Comparison of ENCODE assay signal across 32 cellular contexts in the genomic region with DNA sequence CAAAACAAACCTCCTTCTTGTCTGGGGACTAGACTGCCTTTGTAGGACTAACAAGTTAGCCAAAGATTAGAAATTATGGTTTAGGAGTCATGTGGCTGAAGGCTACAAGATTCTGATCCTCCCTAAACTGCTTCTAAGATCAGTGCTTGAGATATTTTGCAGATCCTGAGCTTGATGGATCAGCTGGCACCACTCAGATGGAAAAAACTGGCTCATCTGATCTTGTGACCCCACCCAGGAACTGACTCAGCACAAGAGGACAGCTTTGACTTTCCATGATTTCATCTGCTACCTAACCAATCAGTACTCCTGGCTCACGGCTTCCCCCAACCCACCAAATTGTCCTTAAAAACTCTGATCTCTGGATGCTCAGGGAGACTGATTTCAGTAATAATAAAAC.
"Had no signal": no experiment of that assay in that cellular context is flagged by ENCODE, and none has a peak within 500 bp of the region (broad histone marks: within the 10 kb centered on the region; RNA-seq: fewer than 3 reads in every experiment).

No MANE protein-coding gene starts in this region.

- H3K27ac ChIP-seq: ascending aorta, breast epithelium, KMS-11, PC-9, WERI-Rb-1 had no signal

- H3K36me3 ChIP-seq: ascending aorta, breast epithelium, WERI-Rb-1 had no signal

- H3K27me3 ChIP-seq: ascending aorta, breast epithelium had no signal

- DNase-seq: activated CD4-positive, alpha-beta T cell treated with anti-CD3 and anti-CD28 coated beads for 1 hour; activated CD4-positive, alpha-beta T cell treated with anti-CD3 and anti-CD28 coated beads for 48 hours; activated CD4-positive, alpha-beta T cell treated with anti-CD3 and anti-CD28 coated beads, Interleukin-2, amount 50 U/mL, for 4 hours; activated CD4-positive, CD25-positive, alpha-beta regulatory T cell; activated CD8-positive, alpha-beta T cell treated with anti-CD3 and anti-CD28 coated beads for 36 hours; activated effector memory CD4-positive, alpha-beta T cell treated with anti-CD3 and anti-CD28 coated beads, Interleukin-2, amount 50 U/mL, for 16 hours; activated naive CD4-positive, alpha-beta T cell; activated naive CD4-positive, alpha-beta T cell treated with anti-CD3 and anti-CD28 coated beads, Interleukin-2, amount 50 U/mL, for 16 hours; activated naive CD8-positive, alpha-beta T cell treated with anti-CD3 and anti-CD28 coated beads for 36 hours; activated T-cell treated with anti-CD3 and anti-CD28 coated beads, Interleukin-2, amount 50 U/mL, for 1 hour; activated T-cell treated with anti-CD3 and anti-CD28 coated beads, Interleukin-2, amount 50 U/mL, for 72 hours; amygdala; NCI-H1105 treated with DMSO at 0.1 percent for 48 hours; NCI-H1436; NCI-H1694; NCI-H1930; NCI-H2081 treated with DMSO at 0.1 percent for 48 hours; NCI-H226; NCI-H446 treated with DMSO at 0.1 percent for 48 hours; NCI-H524 treated with DMSO at 0.1 percent for 48 hours; NCI-H748 treated with DMSO at 0.1 percent for 48 hours; NK-92 treated with Interleukin-12 subunit alpha and Interleukin-12 subunit beta, amount 100 ng/mL, for 24 hours; PC-9; Right ventricle myocardium superior; SW 1271; T-helper 1 cell; T-helper 2 cell; T-helper 9 cell; WERI-Rb-1 had no signal

- H3K4me3 ChIP-seq: ascending aorta, breast epithelium, PC-9 had no signal
